1 cellular context compared by ENCODE assay signal in genomic region chr5:36414869-36415282, GRCh38.
TF ChIP-seq lines count a peak whose summit lies in the region.

No MANE protein-coding gene starts in this region.

TF ChIP-seq in GM23338, 12 proteins besides CTCF, POLR2A, EP300 and RAD21 (continued from another document):
- TF ChIP-seq REST (IDR thresholded peaks at IDR 0.05; ENCODE audit: unreplicated experiment) (no peak), NANOG (IDR thresholded peaks at IDR 0.05; ENCODE audit: borderline replicate concordance) (no peak), STAT1 (IDR thresholded peaks at IDR 0.05; ENCODE audit: unreplicated experiment) (no peak), ZNF331 (CRISPR knock-in tag; IDR thresholded peaks at IDR 0.05; ENCODE audit: low read depth) (no peak)
